In genomic region chr17:45432405-45433113, GRCh38 we compare ENCODE assay signal across 8 cellular contexts. TPM values are rescaled to one million over a fixed set of nuclear protein-coding genes. Genes with fewer than 3 reads are reported as not detected.
DNase-seq lines count a peak whose midpoint lies in the region; ATAC-seq and TF ChIP-seq lines count a peak whose summit lies in the region.

A gene with protein sequence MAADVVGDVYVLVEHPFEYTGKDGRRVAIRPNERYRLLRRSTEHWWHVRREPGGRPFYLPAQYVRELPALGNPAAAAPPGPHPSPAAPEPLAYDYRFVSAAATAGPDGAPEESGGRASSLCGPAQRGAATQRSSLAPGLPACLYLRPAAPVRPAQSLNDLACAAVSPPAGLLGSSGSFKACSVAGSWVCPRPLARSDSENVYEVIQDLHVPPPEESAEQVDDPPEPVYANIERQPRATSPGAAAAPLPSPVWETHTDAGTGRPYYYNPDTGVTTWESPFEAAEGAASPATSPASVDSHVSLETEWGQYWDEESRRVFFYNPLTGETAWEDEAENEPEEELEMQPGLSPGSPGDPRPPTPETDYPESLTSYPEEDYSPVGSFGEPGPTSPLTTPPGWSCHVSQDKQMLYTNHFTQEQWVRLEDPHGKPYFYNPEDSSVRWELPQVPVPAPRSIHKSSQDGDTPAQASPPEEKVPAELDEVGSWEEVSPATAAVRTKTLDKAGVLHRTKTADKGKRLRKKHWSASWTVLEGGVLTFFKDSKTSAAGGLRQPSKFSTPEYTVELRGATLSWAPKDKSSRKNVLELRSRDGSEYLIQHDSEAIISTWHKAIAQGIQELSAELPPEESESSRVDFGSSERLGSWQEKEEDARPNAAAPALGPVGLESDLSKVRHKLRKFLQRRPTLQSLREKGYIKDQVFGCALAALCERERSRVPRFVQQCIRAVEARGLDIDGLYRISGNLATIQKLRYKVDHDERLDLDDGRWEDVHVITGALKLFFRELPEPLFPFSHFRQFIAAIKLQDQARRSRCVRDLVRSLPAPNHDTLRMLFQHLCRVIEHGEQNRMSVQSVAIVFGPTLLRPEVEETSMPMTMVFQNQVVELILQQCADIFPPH (minus strand): TSS chr17:45432870. CDS start chr17:45430279, 2,591 bp downstream.

- no peaks in the 10 kb centered on the region for H3K27me3 Mint-ChIP-seq in CD4-positive, CD25-positive, alpha-beta regulatory T cell
- no peaks in the 10 kb centered on the region for H3K27me3 Mint-ChIP-seq in activated T-cell treated with anti-CD3 and anti-CD28 coated beads, Interleukin-2, amount 50 U/mL, for 72 hours (ENCODE audit: low read depth)

- DNase-seq in CD4-positive, CD25-positive, alpha-beta regulatory T cell = peak in 1 of 3 donors; percentile 59
- peak; percentile 41 to 49 for DNase-seq in activated T-cell treated with anti-CD3 and anti-CD28 coated beads, Interleukin-2, amount 50 U/mL, for 72 hours
- DNase-seq in heart left ventricle (peak; percentile 78 to 87 (median 81)), prostate gland (ENCODE audit: low spot score) (no peak), NCI-H524 treated with DMSO at 0.1 percent for 48 hours (lab: John Stamatoyannopoulos, UW) (no peak), D341Med (ENCODE audit: low spot score) (no peak)

- TF ChIP-seq CTCF in heart left ventricle (IDR thresholded peaks at IDR 0.05) (no peak), prostate gland (IDR thresholded peaks at IDR 0.05) (no peak)

- peaks cover 0 to 28% (median 9%) of the 10 kb centered on the region in 4 donors for H3K4me1 Mint-ChIP-seq in CD4-positive, CD25-positive, alpha-beta regulatory T cell
- peaks cover 26% of the 10 kb centered on the region for H3K4me1 Mint-ChIP-seq in activated T-cell treated with anti-CD3 and anti-CD28 coated beads, Interleukin-2, amount 50 U/mL, for 72 hours (ENCODE audit: low read depth)

- 3 to 10% (median 5%) methylated on average over 17 to 64 of the region's 64 CpGs for WGBS in heart left ventricle, 4 donors
- WGBS in prostate gland = 1% methylated on average over 35 of the region's 64 CpGs

- H3K27me3 ChIP-seq in CD4-positive, CD25-positive, alpha-beta regulatory T cell (ENCODE audit: control insufficient read depth, insufficient read depth, low read length) = no peaks in the 10 kb centered on the region
- H3K27me3 ChIP-seq in heart left ventricle (peaks cover 10 to 38% (median 23%) of the 10 kb centered on the region in 9 donors), prostate gland (replicated peaks; ENCODE audit: insufficient read depth) (no peaks in the 10 kb centered on the region)

- no peaks in the 10 kb centered on the region for H3K9me3 Mint-ChIP-seq in CD4-positive, CD25-positive, alpha-beta regulatory T cell
- H3K9me3 Mint-ChIP-seq in activated T-cell treated with anti-CD3 and anti-CD28 coated beads, Interleukin-2, amount 50 U/mL, for 72 hours = no peaks in the 10 kb centered on the region

- no peak for ATAC-seq in CD4-positive, CD25-positive, alpha-beta regulatory T cell (ENCODE audit: low read depth in 2 of 2)
- ATAC-seq in activated T-cell treated with anti-CD3 and anti-CD28 coated beads, Interleukin-2, amount 50 U/mL, for 72 hours (replicated peaks in 1 of 2) = peak; percentile 12 to 14
- ATAC-seq in heart left ventricle (peak; percentile 16 to 80 (median 56)), GM18907 (IDR thresholded peaks at IDR 0.05; ENCODE audit: unreplicated experiment) (no peak)

- H3K27ac ChIP-seq in CD4-positive, CD25-positive, alpha-beta regulatory T cell (ENCODE audit: insufficient read depth, low read length, poor library complexity, severe bottlenecking) = peak within 1 kb of the TSS; percentile 14
- peak within 1 kb of the TSS; percentile 60 to 92 (median 87) for H3K27ac ChIP-seq in heart left ventricle
- peak within 1 kb of the TSS; percentile 91 to 94 for H3K27ac ChIP-seq in prostate gland

- TF ChIP-seq RAD21 in Ishikawa (IDR thresholded peaks at IDR 0.05; ENCODE audit: low read depth) = no peak

- no peaks in the 10 kb centered on the region for H3K9me3 ChIP-seq in CD4-positive, CD25-positive, alpha-beta regulatory T cell (ENCODE audit: control insufficient read depth in 2 of 2, low read length in 2 of 2)
- H3K9me3 ChIP-seq in heart left ventricle (no peaks in the 10 kb centered on the region), prostate gland (no peaks in the 10 kb centered on the region)

- H3K36me3 Mint-ChIP-seq in CD4-positive, CD25-positive, alpha-beta regulatory T cell = peaks cover 4% of the 10 kb centered on the region
- H3K36me3 Mint-ChIP-seq in activated T-cell treated with anti-CD3 and anti-CD28 coated beads, Interleukin-2, amount 50 U/mL, for 72 hours (ENCODE audit: insufficient read depth in 2 of 2) = no peaks in the 10 kb centered on the region

- peak within 1 kb of the TSS in 1 of 3 donors; percentile 80 for H3K27ac Mint-ChIP-seq in CD4-positive, CD25-positive, alpha-beta regulatory T cell
- no peak within 1 kb of the TSS for H3K27ac Mint-ChIP-seq in activated T-cell treated with anti-CD3 and anti-CD28 coated beads, Interleukin-2, amount 50 U/mL, for 72 hours

- H3K36me3 ChIP-seq in CD4-positive, CD25-positive, alpha-beta regulatory T cell (ENCODE audit: control insufficient read depth, insufficient read depth, low read length) = peaks cover 10% of the 10 kb centered on the region
- H3K36me3 ChIP-seq in heart left ventricle (peaks cover 0 to 25% (median 16%) of the 10 kb centered on the region in 9 donors), prostate gland (no peaks in the 10 kb centered on the region)

- no peak for TF ChIP-seq EP300 in Ishikawa (IDR thresholded peaks at IDR 0.05; ENCODE audit: borderline replicate concordance)

- TF ChIP-seq POLR2A in heart left ventricle (IDR thresholded peaks at IDR 0.05) (peak in 1 of 2 donors; percentile 50), prostate gland (IDR thresholded peaks at IDR 0.05) (peak; percentile 40)

- peak within 1 kb of the TSS; percentile 37 for H3K4me3 ChIP-seq in CD4-positive, CD25-positive, alpha-beta regulatory T cell (ENCODE audit: low read depth, low read length)
- peak within 1 kb of the TSS; percentile 45 to 83 (median 67) for H3K4me3 ChIP-seq in heart left ventricle
- peak within 1 kb of the TSS; percentile 38 to 43 for H3K4me3 ChIP-seq in prostate gland

- peak within 1 kb of the TSS; percentile 82 to 92 (median 86) for H3K4me3 Mint-ChIP-seq in CD4-positive, CD25-positive, alpha-beta regulatory T cell
- peak within 1 kb of the TSS; percentile 89 to 92 for H3K4me3 Mint-ChIP-seq in activated T-cell treated with anti-CD3 and anti-CD28 coated beads, Interleukin-2, amount 50 U/mL, for 72 hours

- H3K4me1 ChIP-seq in CD4-positive, CD25-positive, alpha-beta regulatory T cell (ENCODE audit: control insufficient read depth, insufficient read depth, low read length, poor library complexity, severe bottlenecking) = peaks cover 33% of the 10 kb centered on the region
- H3K4me1 ChIP-seq in heart left ventricle = peaks cover 0 to 58% (median 32%) of the 10 kb centered on the region in 12 donors
- peaks cover 7% of the 10 kb centered on the region for H3K4me1 ChIP-seq in prostate gland (replicated peaks)

- intact Hi-C loops in heart left ventricle (cut with DNase I) = loop anchor here in 1 of 10 donors (5.0 kb wide), 1 partner anchor 55 kb away; no protein-coding TSS in a partner anchor
- intact Hi-C loops in prostate gland (cut with DNase I) = no loop called here

TF ChIP-seq in Ishikawa, 13 proteins besides CTCF, POLR2A, EP300 and RAD21:
- no peak for TF ChIP-seq REST (IDR thresholded peaks at IDR 0.05; ENCODE audit: low read depth)
- no peak for TF ChIP-seq TCF12 (IDR thresholded peaks at IDR 0.05; ENCODE audit: low read depth)
- TF ChIP-seq TEAD4 (IDR thresholded peaks at IDR 0.05) = no peak
- TF ChIP-seq YY1 (IDR thresholded peaks at IDR 0.05; ENCODE audit: low read depth) = no peak
- TF ChIP-seq EGR1 (IDR thresholded peaks at IDR 0.05) = no peak
- TF ChIP-seq, protein P1, sequence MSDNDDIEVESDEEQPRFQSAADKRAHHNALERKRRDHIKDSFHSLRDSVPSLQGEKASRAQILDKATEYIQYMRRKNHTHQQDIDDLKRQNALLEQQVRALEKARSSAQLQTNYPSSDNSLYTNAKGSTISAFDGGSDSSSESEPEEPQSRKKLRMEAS (IDR thresholded peaks at IDR 0.05) = peak; percentile 60; the same call in 1 of the 2 replicates
- TF ChIP-seq TAF1 (IDR thresholded peaks at IDR 0.05; ENCODE audit: low read depth) = no peak
- no peak for TF ChIP-seq ZBTB7A (IDR thresholded peaks at IDR 0.05; ENCODE audit: low read depth)
- TF ChIP-seq FOXM1 (IDR thresholded peaks at IDR 0.05; ENCODE audit: borderline replicate concordance, low read depth) = no peak

RNA-seq across cellular contexts. Expression of the gene that starts here (rescaled TPM):
- total RNA-seq in CD4-positive, CD25-positive, alpha-beta regulatory T cell = 78.5 TPM
- 10 to 100 TPM; 23.9 to 27.7 (median 25.6) TPM for polyA plus RNA-seq in CD4-positive, CD25-positive, alpha-beta regulatory T cell
- 10 to 100 TPM; 41.4 to 42.6 TPM for total RNA-seq in activated T-cell treated with anti-CD3 and anti-CD28 coated beads, Interleukin-2, amount 50 U/mL, for 72 hours
- total RNA-seq in heart left ventricle (10 to 100 TPM; 19.7 to 39.4 (median 25.3) TPM), prostate gland (10 to 100 TPM; 37.9 to 39.9 TPM)
- polyA plus RNA-seq in heart left ventricle = 10 to 100 TPM; 16.3 to 28.2 TPM

Comparison
In these comparisons a context has a peak if more than half of its experiments do, and no peak if none do; other contexts are left out.
1. ATAC-seq: peak in activated T-cell treated with anti-CD3 and anti-CD28 coated beads, Interleukin-2, amount 50 U/mL, for 72 hours (2 of 2) and heart left ventricle (4 of 4); none in CD4-positive, CD25-positive, alpha-beta regulatory T cell (0 of 2) and GM18907 (single experiment).
2. DNase-seq: peak in activated T-cell treated with anti-CD3 and anti-CD28 coated beads, Interleukin-2, amount 50 U/mL, for 72 hours (2 of 2) and heart left ventricle (5 of 5); none in prostate gland (single experiment), NCI-H524 treated with DMSO at 0.1 percent for 48 hours (single experiment) and D341Med (single experiment).
3. H3K27ac ChIP-seq: peak in every context shown above with its lines; median percentile 92 in prostate gland; 87 in heart left ventricle; 14 in CD4-positive, CD25-positive, alpha-beta regulatory T cell.
4. Peak in every context shown above with its lines, with median percentiles within 50 percentile points of each other: H3K4me3 ChIP-seq.